In genomic region chr19:43562211-43562697, GRCh38 we compare ENCODE assay signal across 8 cellular contexts. TPM values are rescaled to one million over a fixed set of nuclear protein-coding genes. Genes with fewer than 3 reads are reported as not detected.
DNase-seq lines count a peak whose midpoint lies in the region; ATAC-seq and TF ChIP-seq lines count a peak whose summit lies in the region.

No MANE protein-coding gene starts in this region.

- H3K36me3 Mint-ChIP-seq in central memory CD8-positive, alpha-beta T cell (ENCODE audit: insufficient read depth): peaks cover 21% of the 10 kb centered on the region
- peaks cover 11% of the 10 kb centered on the region for H3K36me3 Mint-ChIP-seq in natural killer cell treated with Interleukin-12 subunit alpha and Interleukin-12 subunit beta and Interleukin-15 and Interleukin-18, amount 100 ng/mL, for 72 hours
- H3K36me3 Mint-ChIP-seq in MCF 10A (ENCODE audit: insufficient read depth, unreplicated experiment): peaks cover 34% of the 10 kb centered on the region

- no peak for ATAC-seq in central memory CD8-positive, alpha-beta T cell (replicated peaks; ENCODE audit: extremely low read depth, poor library complexity, severe bottlenecking)
- ATAC-seq in natural killer cell treated with Interleukin-12 subunit alpha and Interleukin-12 subunit beta and Interleukin-15 and Interleukin-18, amount 100 ng/mL, for 72 hours: no peak
- no peak for ATAC-seq in foreskin keratinocyte

- H3K27ac Mint-ChIP-seq in central memory CD8-positive, alpha-beta T cell (ENCODE audit: low read depth): peak overlapping the region; percentile 92
- peak overlapping the region; percentile 93 to 95 for H3K27ac Mint-ChIP-seq in natural killer cell treated with Interleukin-12 subunit alpha and Interleukin-12 subunit beta and Interleukin-15 and Interleukin-18, amount 100 ng/mL, for 72 hours
- no peak overlapping the region for H3K27ac Mint-ChIP-seq in MCF 10A (ENCODE audit: low read depth, unreplicated experiment)

- H3K27ac ChIP-seq in foreskin keratinocyte: no peak overlapping the region

- POLR2A ChIA-PET in MCF 10A (lab: Yijun Ruan, JAX): no interaction called here

- H3K4me1 ChIP-seq in foreskin keratinocyte: no peaks in the 10 kb centered on the region

- peak overlapping the region; percentile 12 for H3K4me3 ChIP-seq in Jurkat, Clone E6-1 (ENCODE audit: low read length)

- no peaks in the 10 kb centered on the region for H3K27me3 ChIP-seq in foreskin keratinocyte

- no TSS peak for BruUV-seq in MCF 10A (replicated peaks; lab: Mats Ljungman, UMichigan)

- intact Hi-C loops in MCF 10A (cut with micrococcal nuclease): loop anchor here (1.0 kb wide), 1 partner anchor 35 kb away; the partner anchor contains the start of gene ETHE1

- H3K4me1 Mint-ChIP-seq in central memory CD8-positive, alpha-beta T cell: peaks cover 53% of the 10 kb centered on the region
- peaks cover 40 to 46% of the 10 kb centered on the region in 2 donors for H3K4me1 Mint-ChIP-seq in natural killer cell treated with Interleukin-12 subunit alpha and Interleukin-12 subunit beta and Interleukin-15 and Interleukin-18, amount 100 ng/mL, for 72 hours (ENCODE audit: low read depth in 2 of 2)
- H3K4me1 Mint-ChIP-seq in MCF 10A (ENCODE audit: insufficient read depth, unreplicated experiment): peaks cover 6% of the 10 kb centered on the region

- CTCF ChIA-PET in MCF 10A (lab: Yijun Ruan, JAX): no interaction called here

- no peaks in the 10 kb centered on the region for H3K9me3 Mint-ChIP-seq in central memory CD8-positive, alpha-beta T cell
- H3K9me3 Mint-ChIP-seq in natural killer cell treated with Interleukin-12 subunit alpha and Interleukin-12 subunit beta and Interleukin-15 and Interleukin-18, amount 100 ng/mL, for 72 hours: no peaks in the 10 kb centered on the region
- H3K9me3 Mint-ChIP-seq in MCF 10A (ENCODE audit: unreplicated experiment): no peaks in the 10 kb centered on the region

- TF ChIP-seq CTCF in MCF 10A (IDR thresholded peaks at IDR 0.05; ENCODE audit: unreplicated experiment) (no peak), foreskin keratinocyte (conservative IDR thresholded peaks at IDR 0.05) (no peak)

- DNase-seq in CD1c-positive myeloid dendritic cell (ENCODE audit: extremely low spot score) (peak; percentile 37), glomerular visceral epithelial cell (ENCODE audit: extremely low spot score) (no peak), NCI-H2107 (lab: John Stamatoyannopoulos, UW) (no peak), MCF 10A (ENCODE audit: unreplicated experiment) (no peak), foreskin keratinocyte (no peak)
- DNase-seq in Jurkat, Clone E6-1 (ENCODE audit: low read depth, low spot score): no peak
- DNase-seq in central memory CD8-positive, alpha-beta T cell (ENCODE audit: low spot score in 2 of 2): no peak
- peak; percentile 23 for DNase-seq in natural killer cell treated with Interleukin-12 subunit alpha and Interleukin-12 subunit beta and Interleukin-15 and Interleukin-18, amount 100 ng/mL, for 72 hours (ENCODE audit: low spot score)

- H3K4me3 Mint-ChIP-seq in central memory CD8-positive, alpha-beta T cell: peak overlapping the region; percentile 48
- peak overlapping the region; percentile 82 for H3K4me3 Mint-ChIP-seq in natural killer cell treated with Interleukin-12 subunit alpha and Interleukin-12 subunit beta and Interleukin-15 and Interleukin-18, amount 100 ng/mL, for 72 hours
- H3K4me3 Mint-ChIP-seq in MCF 10A (ENCODE audit: unreplicated experiment): no peak overlapping the region

- H3K27me3 Mint-ChIP-seq in central memory CD8-positive, alpha-beta T cell: no peaks in the 10 kb centered on the region
- no peaks in the 10 kb centered on the region for H3K27me3 Mint-ChIP-seq in natural killer cell treated with Interleukin-12 subunit alpha and Interleukin-12 subunit beta and Interleukin-15 and Interleukin-18, amount 100 ng/mL, for 72 hours
- no peaks in the 10 kb centered on the region for H3K27me3 Mint-ChIP-seq in MCF 10A (ENCODE audit: insufficient read depth, unreplicated experiment)

RNA-seq across cellular contexts. Expression of gene XRCC1, which starts 13.1 kb away (rescaled TPM):
- polyA plus RNA-seq in Jurkat, Clone E6-1 (2012; ENCODE audit: insufficient read depth, insufficient read length): 89.6 TPM
- 10 to 100 TPM; 29.9 to 47.0 TPM for total RNA-seq in natural killer cell treated with Interleukin-12 subunit alpha and Interleukin-12 subunit beta and Interleukin-15 and Interleukin-18, amount 100 ng/mL, for 72 hours
- 18.0 and 20.6 TPM in 2 replicates for total RNA-seq in MCF 10A (2022)
- total RNA-seq in foreskin keratinocyte: 28.8 and 31.1 TPM in 2 replicates
- 34.4 and 35.8 TPM in 2 replicates for polyA plus RNA-seq in foreskin keratinocyte

RNA-seq across cellular contexts. Expression of gene PINLYP, which starts 13.3 kb away (rescaled TPM):
- polyA plus RNA-seq in Jurkat, Clone E6-1 (2012; ENCODE audit: insufficient read depth, insufficient read length): not detected
- 1 to 10 TPM; 2.7 to 6.2 TPM for total RNA-seq in natural killer cell treated with Interleukin-12 subunit alpha and Interleukin-12 subunit beta and Interleukin-15 and Interleukin-18, amount 100 ng/mL, for 72 hours
- total RNA-seq in MCF 10A (2022) (0.74 TPM in 1 of 2 replicates, not detected in the other), foreskin keratinocyte (16.6 and 19.5 TPM in 2 replicates)
- 20.2 and 22.6 TPM in 2 replicates for polyA plus RNA-seq in foreskin keratinocyte

RNA-seq across cellular contexts. Expression of gene ZNF575, which starts 29.3 kb away (rescaled TPM):
- polyA plus RNA-seq in Jurkat, Clone E6-1 (2012; ENCODE audit: insufficient read depth, insufficient read length): 8.7 TPM
- 1 to 10 TPM; 1.4 to 1.9 TPM for total RNA-seq in natural killer cell treated with Interleukin-12 subunit alpha and Interleukin-12 subunit beta and Interleukin-15 and Interleukin-18, amount 100 ng/mL, for 72 hours
- 0.81 and 1.1 TPM in 2 replicates for total RNA-seq in MCF 10A (2022)
- total RNA-seq in foreskin keratinocyte: 0.37 and 0.42 TPM in 2 replicates
- polyA plus RNA-seq in foreskin keratinocyte: 0.67 and 0.91 TPM in 2 replicates

RNA-seq across cellular contexts. Expression of gene IRGQ, which starts 33.7 kb away (rescaled TPM):
- polyA plus RNA-seq in Jurkat, Clone E6-1 (2012; ENCODE audit: insufficient read depth, insufficient read length): 3.4 TPM
- total RNA-seq in natural killer cell treated with Interleukin-12 subunit alpha and Interleukin-12 subunit beta and Interleukin-15 and Interleukin-18, amount 100 ng/mL, for 72 hours: 10 to 100 TPM; 36.8 to 42.6 TPM
- total RNA-seq in MCF 10A (2022) (21.0 and 26.5 TPM in 2 replicates), foreskin keratinocyte (14.8 and 15.8 TPM in 2 replicates)
- polyA plus RNA-seq in foreskin keratinocyte: 7.1 and 8.0 TPM in 2 replicates

RNA-seq across cellular contexts. Expression of gene ZNF576, which starts 34.1 kb away (rescaled TPM):
- polyA plus RNA-seq in Jurkat, Clone E6-1 (2012; ENCODE audit: insufficient read depth, insufficient read length): 18.1 TPM
- 10 to 100 TPM; 19.5 to 22.3 TPM for total RNA-seq in natural killer cell treated with Interleukin-12 subunit alpha and Interleukin-12 subunit beta and Interleukin-15 and Interleukin-18, amount 100 ng/mL, for 72 hours
- total RNA-seq in MCF 10A (2022): 13.2 and 18.4 TPM in 2 replicates
- 12.0 and 12.8 TPM in 2 replicates for total RNA-seq in foreskin keratinocyte
- 18.2 and 18.8 TPM in 2 replicates for polyA plus RNA-seq in foreskin keratinocyte

Comparison
In these comparisons a context has a peak if more than half of its experiments do, and no peak if none do; other contexts are left out.
1. DNase-seq: peak in CD1c-positive myeloid dendritic cell (single experiment) and natural killer cell treated with Interleukin-12 subunit alpha and Interleukin-12 subunit beta and Interleukin-15 and Interleukin-18, amount 100 ng/mL, for 72 hours (single experiment); none in Jurkat, Clone E6-1 (single experiment), central memory CD8-positive, alpha-beta T cell (0 of 2), glomerular visceral epithelial cell (single experiment), NCI-H2107 (single experiment), MCF 10A (single experiment) and foreskin keratinocyte (0 of 2).